Comparison of ENCODE assay signal across 31 cellular contexts in the genomic region with DNA sequence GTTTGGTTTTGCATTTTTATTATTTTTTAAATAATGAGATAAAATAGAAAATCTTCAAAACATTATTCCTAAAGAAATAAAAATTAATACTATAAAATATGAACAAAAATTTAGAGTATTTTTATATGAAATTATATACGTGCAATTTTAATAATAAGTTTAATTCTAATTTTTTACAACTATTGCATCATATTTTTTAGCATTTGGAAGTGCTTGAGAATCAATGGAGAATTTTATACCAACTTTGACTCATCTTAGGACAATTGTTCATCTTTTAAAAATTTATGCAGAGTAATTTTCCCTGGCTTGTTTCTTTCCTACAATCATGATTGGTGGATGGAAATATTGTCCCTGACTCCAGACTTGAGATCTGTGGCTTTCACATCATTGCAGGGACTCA.
"Had no signal": no experiment of that assay in that cellular context is flagged by ENCODE, and none has a peak within 500 bp of the region (broad histone marks: within the 10 kb centered on the region; RNA-seq: fewer than 3 reads in every experiment).

No MANE protein-coding gene starts in this region.

- H2AFZ ChIP-seq: neural progenitor cell had no signal

- H3K27me3 ChIP-seq: neural progenitor cell, neutrophil, stomach, testis, thyroid gland, transverse colon, upper lobe of left lung, vagina had no signal

- H3K9me3 ChIP-seq: neutrophil, prostate gland, testis, thyroid gland, upper lobe of left lung, vagina had no signal

- H3K36me3 ChIP-seq: left ventricle myocardium inferior, neural progenitor cell, neutrophil, prostate gland, stomach, thyroid gland, transverse colon, upper lobe of left lung, vagina had no signal

- H3K27ac ChIP-seq: left ventricle myocardium inferior, neural progenitor cell, neutrophil, prostate gland, skin epidermis, stomach, testis, thyroid gland, transverse colon, upper lobe of left lung, vagina had no signal

- FAIRE-seq: islet of Langerhans, kidney had no signal

- H3K4me2 ChIP-seq: neural progenitor cell had no signal

- H3K4me1 ChIP-seq: left ventricle myocardium inferior, neural progenitor cell, prostate gland, stomach, testis, thyroid gland, transverse colon, upper lobe of left lung, vagina had no signal

- DNase-seq: hypothalamus; immature natural killer cell; kidney; left ventricle myocardium inferior; mesendoderm; naive B cell; natural killer cell; nephron progenitor cell; occipital lobe; posterior cingulate gyrus; retina; right cardiac atrium; stimulated activated CD4-positive, alpha-beta T cell treated with anti-CD3 and anti-CD28 coated beads, Interleukin-12 subunit alpha, Interleukin-12 subunit beta, amount 100 ng/mL, for 4 hours; stimulated activated CD4-positive, alpha-beta T cell treated with anti-CD3 and anti-CD28 coated beads, Interleukin-15, amount 100 ng/mL, for 24 hours; stimulated activated CD4-positive, alpha-beta T cell treated with anti-CD3 and anti-CD28 coated beads, Interleukin-2, amount 100 ng/mL, for 24 hours; stimulated activated CD4-positive, alpha-beta T cell treated with anti-CD3 and anti-CD28 coated beads, Interleukin-4, amount 100 ng/mL, for 1 hour; stimulated activated naive B cell treated with anti-CD40 and anti-IgM and Interleukin-4, amounts not matched to agents 10 μg/mL and 1 μg/mL and 100 μg/mL, for 72 hours; stimulated activated naive CD8-positive, alpha-beta T cell treated with anti-CD3 and anti-CD28 coated beads, Interleukin-15, Interleukin-2, amounts not matched to agents 100 U/mL and 50 U/mL, for 24 hours; stomach; testis; thyroid gland; transverse colon; upper lobe of left lung had no signal

- H3K4me3 ChIP-seq: left ventricle myocardium inferior, lung, neural progenitor cell, prostate gland, skin epidermis, stomach, testis, thyroid gland, transverse colon, upper lobe of left lung, vagina had no signal

- H3K9ac ChIP-seq: neural progenitor cell had no signal

- ATAC-seq: natural killer cell; right cardiac atrium; sciatic nerve; stimulated activated naive B cell treated with anti-CD40 and anti-IgM and Interleukin-4, amounts not matched to agents 10 μg/mL and 1 μg/mL and 100 μg/mL, for 72 hours; stimulated activated naive CD8-positive, alpha-beta T cell treated with anti-CD3 and anti-CD28 coated beads, Interleukin-15, Interleukin-2, amounts not matched to agents 100 U/mL and 50 U/mL, for 24 hours had no signal
